In genomic region chr6:52519618-52520017, GRCh38 we compare ENCODE assay signal across 1 cellular context.
A peak's percentile ranks its signal among the peaks of the same experiment; 100 is the strongest.
TF ChIP-seq lines count a peak whose summit lies in the region.

No MANE protein-coding gene starts in this region.

TF ChIP-seq in endothelial cell of umbilical vein, 7 proteins besides CTCF, POLR2A, EP300 and RAD21:
- TF ChIP-seq GATA2 (IDR thresholded peaks at IDR 0.05; ENCODE audit: insufficient read depth, insufficient read length, low read depth, low read length) (no peak), JUN (IDR thresholded peaks at IDR 0.05; ENCODE audit: borderline replicate concordance, insufficient read depth, insufficient read length, low read depth) (peak; percentile 20), POLR2AphosphoS5 (IDR thresholded peaks at IDR 0.05; ENCODE audit: insufficient read depth, low read depth, low read length) (no peak), FOS (IDR thresholded peaks at IDR 0.05; ENCODE audit: borderline replicate concordance, insufficient read depth, low read length) (peak; percentile 65), EZH2 (IDR thresholded peaks at IDR 0.05; ENCODE audit: borderline replicate concordance, low read depth, low read length, severe bottlenecking) (no peak), MYC (IDR thresholded peaks at IDR 0.05; ENCODE audit: low read depth, low read length) (no peak), MAX (IDR thresholded peaks at IDR 0.05; ENCODE audit: insufficient read depth, insufficient read length) (no peak)
TF ChIP-seq in endothelial cell of umbilical vein: peak in this region for 2.
